8 cellular contexts compared by ENCODE assay signal in the genomic region with DNA sequence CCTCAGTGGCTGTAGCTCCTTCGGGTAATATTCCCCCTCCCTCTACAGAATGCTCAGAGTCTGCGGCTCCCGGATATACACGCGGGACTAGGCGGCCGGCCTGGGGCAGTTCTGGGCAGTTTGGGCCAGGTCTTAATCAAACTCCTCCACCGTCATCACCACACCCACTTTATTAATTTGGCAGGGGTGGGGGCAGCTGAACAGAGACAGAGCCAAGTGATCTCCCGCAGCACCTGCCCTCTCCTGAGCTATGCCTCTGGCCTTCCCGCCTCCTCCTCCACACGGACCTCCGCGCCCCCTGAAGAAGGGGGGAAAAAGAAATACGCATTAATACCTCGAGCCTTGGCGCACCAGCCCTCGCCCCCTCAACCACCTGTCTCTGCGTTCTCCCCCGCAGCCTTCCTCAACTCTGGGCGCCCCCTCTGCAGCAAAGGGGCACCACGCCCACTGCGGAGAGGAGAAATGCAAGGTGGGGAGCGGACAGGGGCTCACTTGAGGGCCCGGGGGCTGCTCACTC. TPM values are rescaled to one million over a fixed set of nuclear protein-coding genes. Genes with fewer than 3 reads are reported as not detected.
A peak's percentile ranks its signal among the peaks of the same experiment; 100 is the strongest.
DNase-seq lines count a peak whose midpoint lies in the region; ATAC-seq and TF ChIP-seq lines count a peak whose summit lies in the region.

No MANE protein-coding gene starts in this region.

- peak overlapping the region; percentile 85 for H3K4me2 ChIP-seq in neuronal stem cell (ENCODE audit: insufficient read depth, low read length, poor library complexity, severe bottlenecking)

- no peaks in the 10 kb centered on the region for H3K9me3 Mint-ChIP-seq in activated T-cell treated with anti-CD3 and anti-CD28 coated beads, Interleukin-2, amount 50 U/mL, for 72 hours

- peak overlapping the region; percentile 29 for H2AK5ac ChIP-seq in neuronal stem cell (ENCODE audit: low read depth, low read length)

- TF ChIP-seq CTCF in foreskin keratinocyte (conservative IDR thresholded peaks at IDR 0.05): no peak

- H3K27ac ChIP-seq in foreskin keratinocyte: peak overlapping the region; percentile 88
- H3K27ac ChIP-seq in neuronal stem cell (replicated peaks; ENCODE audit: low read length): no peak overlapping the region

- H2BK12ac ChIP-seq in neuronal stem cell (ENCODE audit: low read length): no peak overlapping the region

- no peaks in the 10 kb centered on the region for H3K27me3 ChIP-seq in foreskin keratinocyte
- H3K27me3 ChIP-seq in neuronal stem cell (ENCODE audit: control insufficient read depth in 3 of 3, insufficient read depth in 3 of 3, low read depth in 1 of 3, low read length in 3 of 3): peaks cover 0 to 33% (median 16%) of the 10 kb centered on the region in 3 experiments

- no peaks in the 10 kb centered on the region for H3K79me1 ChIP-seq in neuronal stem cell (ENCODE audit: low read depth, low read length)

- H3K4ac ChIP-seq in neuronal stem cell (ENCODE audit: low read length): no peak overlapping the region

- peak overlapping the region; percentile 68 for H3K27ac Mint-ChIP-seq in activated T-cell treated with anti-CD3 and anti-CD28 coated beads, Interleukin-2, amount 50 U/mL, for 72 hours

- WGBS in neuronal stem cell (ENCODE audit: extremely low coverage in 2 of 2, insufficient read length in 2 of 2, insufficient replicate concordance in 1 of 2), 2 donors: no CpG with 5 or more reads among the region's 24 CpGs

- H3K4me1 Mint-ChIP-seq in activated T-cell treated with anti-CD3 and anti-CD28 coated beads, Interleukin-2, amount 50 U/mL, for 72 hours (ENCODE audit: low read depth): peaks cover 82% of the 10 kb centered on the region

- peak overlapping the region; percentile 94 for H2AFZ ChIP-seq in neuronal stem cell (ENCODE audit: low read length)

- no peak overlapping the region for H2BK120ac ChIP-seq in neuronal stem cell (ENCODE audit: low read depth, low read length)

- H3K14ac ChIP-seq in neuronal stem cell (ENCODE audit: low read length): peak overlapping the region; percentile 39

- H3K4me3 Mint-ChIP-seq in activated T-cell treated with anti-CD3 and anti-CD28 coated beads, Interleukin-2, amount 50 U/mL, for 72 hours: peak overlapping the region; percentile 91 to 92

- ATAC-seq in HG03460 (IDR thresholded peaks at IDR 0.05; ENCODE audit: unreplicated experiment): peak; percentile 11
- peak; percentile 3 to 20 for ATAC-seq in activated T-cell treated with anti-CD3 and anti-CD28 coated beads, Interleukin-2, amount 50 U/mL, for 72 hours (replicated peaks in 1 of 2)
- ATAC-seq in foreskin keratinocyte: peak; percentile 41
- no peak for ATAC-seq in HG03196 (IDR thresholded peaks at IDR 0.05; ENCODE audit: unreplicated experiment)

- no peaks in the 10 kb centered on the region for H3K9me3 ChIP-seq in neuronal stem cell (replicated peaks in 1 of 2; ENCODE audit: control insufficient read depth in 2 of 2, insufficient read depth in 1 of 2, low read depth in 1 of 2, low read length in 2 of 2)

- H3K18ac ChIP-seq in neuronal stem cell (ENCODE audit: low read length): peak overlapping the region; percentile 85

- H3K4me1 ChIP-seq in foreskin keratinocyte (peaks cover 44% of the 10 kb centered on the region), neuronal stem cell (ENCODE audit: control insufficient read depth in 2 of 2, insufficient read depth in 1 of 2, low read depth in 1 of 2, low read length in 2 of 2) (peaks cover 0 to 5% of the 10 kb centered on the region in 2 donors)

- H3K36me3 ChIP-seq in neuronal stem cell (replicated peaks in 1 of 2; ENCODE audit: control insufficient read depth in 2 of 2, insufficient read depth in 2 of 2, low read length in 2 of 2): peaks cover 0 to 47% of the 10 kb centered on the region in 2 donors

- no peak overlapping the region for H4K8ac ChIP-seq in neuronal stem cell (ENCODE audit: low read depth, low read length)

- H2BK15ac ChIP-seq in neuronal stem cell (ENCODE audit: low read length): no peak overlapping the region

- peak overlapping the region; percentile 83 for H3K9ac ChIP-seq in neuronal stem cell (ENCODE audit: low read depth, low read length, poor library complexity)

- H2BK5ac ChIP-seq in neuronal stem cell (ENCODE audit: low read length): peak overlapping the region; percentile 58

- peak overlapping the region; percentile 85 to 86 for H3K4me3 ChIP-seq in neuronal stem cell (ENCODE audit: low read length in 2 of 2)

- no peak overlapping the region for H4K91ac ChIP-seq in neuronal stem cell (ENCODE audit: low read depth, low read length, poor library complexity)

- no peak overlapping the region for H3K23ac ChIP-seq in neuronal stem cell (ENCODE audit: low read depth, low read length, poor library complexity)

- DNase-seq in NCI-H2196 (lab: John Stamatoyannopoulos, UW; ENCODE audit: unreplicated experiment): peak; percentile 44
- DNase-seq in NCI-H2196 treated with DMSO at 0.1 percent for 48 hours (lab: John Stamatoyannopoulos, UW; ENCODE audit: unreplicated experiment): no peak
- DNase-seq in activated T-cell treated with anti-CD3 and anti-CD28 coated beads, Interleukin-2, amount 50 U/mL, for 72 hours: peak; percentile 16 to 22
- DNase-seq in foreskin keratinocyte: no peak
- DNase-seq in neuronal stem cell (ENCODE audit: low spot score): no peak
- no peak for DNase-seq in GM19238 (ENCODE audit: insufficient read length, low spot score)

- H3K36me3 Mint-ChIP-seq in activated T-cell treated with anti-CD3 and anti-CD28 coated beads, Interleukin-2, amount 50 U/mL, for 72 hours (ENCODE audit: insufficient read depth in 2 of 2): peaks cover 6 to 11% of the 10 kb centered on the region in 2 donors

- no peaks in the 10 kb centered on the region for H3K27me3 Mint-ChIP-seq in activated T-cell treated with anti-CD3 and anti-CD28 coated beads, Interleukin-2, amount 50 U/mL, for 72 hours (ENCODE audit: low read depth)

RNA-seq across cellular contexts. Expression of a gene that starts 42.6 kb away (rescaled TPM):
- total RNA-seq in activated T-cell treated with anti-CD3 and anti-CD28 coated beads, Interleukin-2, amount 50 U/mL, for 72 hours: under 1 TPM; 0.05 to 0.09 TPM
- total RNA-seq in foreskin keratinocyte: under 0.01 and 0.03 TPM in 2 replicates
- 0.07 and 0.09 TPM in 2 replicates for polyA plus RNA-seq in foreskin keratinocyte
- polyA plus RNA-seq in neuronal stem cell (2013, experiment 1 of 2): 0.45 TPM
- polyA plus RNA-seq in neuronal stem cell (2013, experiment 2 of 2): 0.43 TPM

Comparison
In these comparisons a context has a peak if more than half of its experiments do, and no peak if none do; other contexts are left out.
1. DNase-seq: peak in NCI-H2196 (single experiment) and activated T-cell treated with anti-CD3 and anti-CD28 coated beads, Interleukin-2, amount 50 U/mL, for 72 hours (2 of 2); none in NCI-H2196 treated with DMSO at 0.1 percent for 48 hours (single experiment), foreskin keratinocyte (0 of 2), neuronal stem cell (single experiment) and GM19238 (single experiment).